Comparison of ENCODE assay signal across 17 cellular contexts in the genomic region with DNA sequence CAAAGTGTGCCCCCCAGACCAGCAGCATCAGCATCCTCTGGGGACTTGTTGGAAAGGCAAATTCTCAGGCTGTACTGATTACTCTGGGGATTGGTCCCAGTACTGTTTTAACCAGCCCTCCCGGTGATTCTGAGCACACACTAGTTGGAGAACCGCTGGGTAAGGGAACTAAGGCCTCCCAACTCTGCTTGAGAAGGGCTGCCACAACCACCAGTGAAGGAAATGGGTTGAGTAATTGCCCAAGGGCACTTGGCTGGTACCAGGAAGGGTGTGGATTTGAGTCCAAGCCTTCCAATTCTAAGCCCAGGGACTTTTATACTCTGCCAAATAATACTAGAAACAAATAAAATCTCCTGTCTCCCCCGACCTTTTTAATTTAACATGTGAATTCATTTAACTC.
DNase-seq lines count a peak whose midpoint lies in the region; ATAC-seq and TF ChIP-seq lines count a peak whose summit lies in the region.
"Had no signal": no experiment of that assay in that cellular context is flagged by ENCODE, and none has a peak within 500 bp of the region (broad histone marks: within the 10 kb centered on the region; RNA-seq: fewer than 3 reads in every experiment).

No MANE protein-coding gene starts in this region.

- no peak overlapping the region for H3K9ac ChIP-seq in BLaER1
- H3K9ac ChIP-seq: SK-N-SH had no signal

- H4K20me1 ChIP-seq in BLaER1, result no peaks in the 10 kb centered on the region

- no peak for TF ChIP-seq CTCF in epithelial cell of esophagus (IDR thresholded peaks at IDR 0.05; ENCODE audit: insufficient read depth, low read depth, low read length, missing control alignments)
- TF ChIP-seq CTCF in left ventricle myocardium inferior (IDR thresholded peaks at IDR 0.05; ENCODE audit: borderline replicate concordance), result no peak
- no peak for TF ChIP-seq CTCF in lower leg skin (IDR thresholded peaks at IDR 0.05)

- H3K4me3 ChIP-seq in BLaER1 (no peak overlapping the region), epithelial cell of esophagus (ENCODE audit: low read length) (no peak overlapping the region), left ventricle myocardium inferior (no peak overlapping the region), lower leg skin (ENCODE audit: low read depth, poor library complexity, severe bottlenecking) (no peak overlapping the region)
- H3K4me3 ChIP-seq: A549 had no signal

- no peak for TF ChIP-seq POLR2A in lower leg skin (IDR thresholded peaks at IDR 0.05)

- H3K27me3 ChIP-seq in BLaER1, result no peaks in the 10 kb centered on the region
- H3K27me3 ChIP-seq in left ventricle myocardium inferior (ENCODE audit: low read depth), result peaks cover 50% of the 10 kb centered on the region

- no peaks in the 10 kb centered on the region for H3K36me3 ChIP-seq in BLaER1
- H3K36me3 ChIP-seq in left ventricle myocardium inferior, result no peaks in the 10 kb centered on the region

- H3K9me3 ChIP-seq in BLaER1 (peaks cover 4% of the 10 kb centered on the region; the same call in 1 of the 2 replicates), left ventricle myocardium inferior (replicated peaks) (no peaks in the 10 kb centered on the region)
- H3K9me3 ChIP-seq: A549, SK-N-SH had no signal

- H3K36me3 Mint-ChIP-seq in stimulated activated effector memory CD8-positive, alpha-beta T cell treated with anti-CD3 and anti-CD28 coated beads, Interleukin-12 subunit alpha, Interleukin-12 subunit beta, amount 100 ng/mL, for 72 hours, result peaks cover 6% of the 10 kb centered on the region

- no peaks in the 10 kb centered on the region for H3K9me3 Mint-ChIP-seq in stimulated activated effector memory CD8-positive, alpha-beta T cell treated with anti-CD3 and anti-CD28 coated beads, Interleukin-12 subunit alpha, Interleukin-12 subunit beta, amount 100 ng/mL, for 72 hours
- H3K9me3 Mint-ChIP-seq: HFFc6 had no signal

- no peak for ATAC-seq in stimulated activated effector memory CD8-positive, alpha-beta T cell treated with anti-CD3 and anti-CD28 coated beads, Interleukin-12 subunit alpha, Interleukin-12 subunit beta, amount 100 ng/mL, for 72 hours
- ATAC-seq: A549 had no signal

- peaks cover 12% of the 10 kb centered on the region for H3K4me1 ChIP-seq in BLaER1
- H3K4me1 ChIP-seq in left ventricle myocardium inferior, result peaks cover 8% of the 10 kb centered on the region
- H3K4me1 ChIP-seq: A549 had no signal

- intact Hi-C loops in left ventricle myocardium inferior (cut with micrococcal nuclease) (no loop called here), lower leg skin (cut with DNase I; ENCODE audit: low total_unique reads) (no loop called here)

- WGBS in lower leg skin, 2 donors, result 23 to 26% methylated on average over 3 of the region's 3 CpGs

- H3K27ac ChIP-seq in BLaER1 (no peak overlapping the region), left ventricle myocardium inferior (replicated peaks) (no peak overlapping the region)
- H3K27ac ChIP-seq: A549, C4-2B had no signal

- DNase-seq in NCI-H69 (lab: John Stamatoyannopoulos, UW) (peak; percentile 47), epithelial cell of esophagus (ENCODE audit: low read depth) (peak; percentile 81), AG20443 (ENCODE audit: low spot score) (no peak), left ventricle myocardium inferior (no peak), lower leg skin (ENCODE audit: low spot score in 2 of 2) (no peak)
- DNase-seq in stimulated activated effector memory CD8-positive, alpha-beta T cell treated with anti-CD3 and anti-CD28 coated beads, Interleukin-12 subunit alpha, Interleukin-12 subunit beta, amount 100 ng/mL, for 72 hours (ENCODE audit: low spot score in 2 of 2), result no peak
- DNase-seq: DND-41, H7, HFFc6, KG1, NCI-H1436, NCI-H1930, SHP77, SK-N-SH had no signal

- no peak overlapping the region for H3K4me3 Mint-ChIP-seq in stimulated activated effector memory CD8-positive, alpha-beta T cell treated with anti-CD3 and anti-CD28 coated beads, Interleukin-12 subunit alpha, Interleukin-12 subunit beta, amount 100 ng/mL, for 72 hours
- H3K4me3 Mint-ChIP-seq: HFFc6 had no signal

- H3K4me2 ChIP-seq in BLaER1, result peak overlapping the region; percentile 58
- H3K4me2 ChIP-seq: A549, SK-N-SH had no signal

- H3K27ac Mint-ChIP-seq in stimulated activated effector memory CD8-positive, alpha-beta T cell treated with anti-CD3 and anti-CD28 coated beads, Interleukin-12 subunit alpha, Interleukin-12 subunit beta, amount 100 ng/mL, for 72 hours, result peak overlapping the region; percentile 24
- H3K27ac Mint-ChIP-seq: HFFc6 had no signal

- peaks cover 41% of the 10 kb centered on the region for H3K4me1 Mint-ChIP-seq in stimulated activated effector memory CD8-positive, alpha-beta T cell treated with anti-CD3 and anti-CD28 coated beads, Interleukin-12 subunit alpha, Interleukin-12 subunit beta, amount 100 ng/mL, for 72 hours

Comparison
In these comparisons a context has a peak if more than half of its experiments do, and no peak if none do; other contexts are left out.
1. DNase-seq: peak in NCI-H69 (single experiment) and epithelial cell of esophagus (single experiment); none in stimulated activated effector memory CD8-positive, alpha-beta T cell treated with anti-CD3 and anti-CD28 coated beads, Interleukin-12 subunit alpha, Interleukin-12 subunit beta, amount 100 ng/mL, for 72 hours (0 of 2), AG20443 (single experiment), left ventricle myocardium inferior (single experiment) and lower leg skin (0 of 2).